Comparison of ENCODE assay signal across 32 cellular contexts in genomic region chr12:14651371-14651770, GRCh38.
"Had no signal": no experiment of that assay in that cellular context is flagged by ENCODE, and none has a peak within 500 bp of the region (broad histone marks: within the 10 kb centered on the region; RNA-seq: fewer than 3 reads in every experiment).

No MANE protein-coding gene starts in this region.

- DNase-seq: activated B cell treated with CpG ODN at 0.5 μM for 24 hours; activated CD4-positive, alpha-beta T cell treated with anti-CD3 and anti-CD28 coated beads for 48 hours; activated CD4-positive, alpha-beta T cell treated with anti-CD3 and anti-CD28 coated beads, Interleukin-2, amount 50 U/mL, for 1 hour; activated CD4-positive, alpha-beta T cell treated with anti-CD3 and anti-CD28 coated beads, Interleukin-2, amount 50 U/mL, for 48 hours; activated CD8-positive, alpha-beta memory T cell treated with anti-CD3 and anti-CD28 coated beads, Interleukin-2, amount 10 ng/mL, durations not matched to agents 7 days and 5 days; activated CD8-positive, alpha-beta memory T cell treated with anti-CD3 and anti-CD28 coated beads, Interleukin-2, amount 50 U/mL, for 4 hours; activated CD8-positive, alpha-beta T cell treated with anti-CD3 and anti-CD28 coated beads, Interleukin-2, amount 10 ng/mL, durations not matched to agents 7 days and 5 days; activated effector memory CD4-positive, alpha-beta T cell treated with anti-CD3 and anti-CD28 coated beads, Interleukin-2, amount 50 U/mL, for 16 hours; activated naive CD4-positive, alpha-beta T cell treated with anti-CD3 and anti-CD28 coated beads for 36 hours; activated naive CD8-positive, alpha-beta T cell treated with anti-CD3 and anti-CD28 coated beads for 36 hours; activated naive CD8-positive, alpha-beta T cell treated with anti-CD3 and anti-CD28 coated beads, Interleukin-2, amount 50 U/mL, for 24 hours; activated T-cell treated with anti-CD3 and anti-CD28 coated beads, Interleukin-2, amount 50 U/mL, for 1 hour; activated T-cell treated with anti-CD3 and anti-CD28 coated beads, Interleukin-2, amount 50 U/mL, for 48 hours; adrenal gland; amygdala; aorta; central memory CD4-positive, alpha-beta T cell; cerebellar nuclear complex; colonic mucosa; effector CD8-positive, alpha-beta T cell; esophagus squamous epithelium; foreskin melanocyte; T-helper 17 cell; T1000; WERI-Rb-1 had no signal

- H3K4me3 ChIP-seq: adrenal gland, breast epithelium, cardiac muscle cell, colonic mucosa, esophagus squamous epithelium, gastroesophageal sphincter, heart right ventricle had no signal

- ATAC-seq: activated CD4-positive, CD25-positive, alpha-beta regulatory T cell treated with anti-CD3 and anti-CD28 coated beads, Interleukin-2, amount 50 U/mL, for 24 hours; activated CD8-positive, alpha-beta memory T cell treated with anti-CD3 and anti-CD28 coated beads, Interleukin-2, amount 10 ng/mL, durations not matched to agents 7 days and 5 days; activated CD8-positive, alpha-beta T cell treated with anti-CD3 and anti-CD28 coated beads, Interleukin-2, amount 10 ng/mL, durations not matched to agents 7 days and 5 days; activated naive CD8-positive, alpha-beta T cell treated with anti-CD3 and anti-CD28 coated beads, Interleukin-2, amount 50 U/mL, for 24 hours; T-helper 17 cell had no signal

- FAIRE-seq: endometrium, endothelial cell of umbilical vein had no signal
